Comparison of ENCODE assay signal across 8 cellular contexts in genomic region chr6:43510827-43511163, GRCh38. TPM values are rescaled to one million over a fixed set of nuclear protein-coding genes. Genes with fewer than 3 reads are reported as not detected.
DNase-seq lines count a peak whose midpoint lies in the region; ATAC-seq and TF ChIP-seq lines count a peak whose summit lies in the region.

No MANE protein-coding gene starts in this region.

- in situ Hi-C loops in mammary epithelial cell (cut with MboI; ENCODE audit: low sequenced_read_pairs in 2 of 2) = no loop called here

- BruUV-seq in mammary epithelial cell (replicated peaks; lab: Mats Ljungman, UMichigan) = no TSS peak

- peaks cover 33% of the 10 kb centered on the region for H3K4me1 Mint-ChIP-seq in activated CD8-positive, alpha-beta memory T cell treated with anti-CD3 and anti-CD28 coated beads, Interleukin-2, amount 10 ng/mL, durations not matched to agents 7 days and 5 days
- peaks cover 11% of the 10 kb centered on the region for H3K4me1 Mint-ChIP-seq in type B pancreatic cell (ENCODE audit: unreplicated experiment)

- no peak for TF ChIP-seq CTCF in mammary epithelial cell (conservative IDR thresholded peaks at IDR 0.05 in 1 of 2, IDR thresholded peaks at IDR 0.05 in 1 of 2; ENCODE audit: extremely low read depth in 1 of 2, insufficient read depth in 1 of 2, low read depth in 1 of 2, low read length in 2 of 2)
- no peak for TF ChIP-seq CTCF in lower lobe of right lung (IDR thresholded peaks at IDR 0.05)
- TF ChIP-seq CTCF in type B pancreatic cell (conservative IDR thresholded peaks at IDR 0.05) = no peak

- H3K9ac ChIP-seq in mammary epithelial cell (ENCODE audit: insufficient read depth, low read length) = peak overlapping the region; percentile 9

- peak overlapping the region; percentile 89 for H3K4me2 ChIP-seq in mammary epithelial cell (ENCODE audit: insufficient read depth, low read depth, low read length)

- peaks cover 20% of the 10 kb centered on the region for H3K4me1 ChIP-seq in mammary epithelial cell (ENCODE audit: insufficient read depth, low read length)
- peaks cover 42% of the 10 kb centered on the region for H3K4me1 ChIP-seq in lower lobe of right lung

- H3K36me3 Mint-ChIP-seq in activated CD8-positive, alpha-beta memory T cell treated with anti-CD3 and anti-CD28 coated beads, Interleukin-2, amount 10 ng/mL, durations not matched to agents 7 days and 5 days = peaks cover 29% of the 10 kb centered on the region
- H3K36me3 Mint-ChIP-seq in type B pancreatic cell = peaks cover 21% of the 10 kb centered on the region

- H3K27me3 ChIP-seq in mammary epithelial cell (ENCODE audit: insufficient read depth, low read length) (no peaks in the 10 kb centered on the region), lower lobe of right lung (ENCODE audit: low read depth) (peaks cover 17% of the 10 kb centered on the region)

- peaks cover 18% of the 10 kb centered on the region for H3K27me3 Mint-ChIP-seq in activated CD8-positive, alpha-beta memory T cell treated with anti-CD3 and anti-CD28 coated beads, Interleukin-2, amount 10 ng/mL, durations not matched to agents 7 days and 5 days
- peaks cover 19% of the 10 kb centered on the region for H3K27me3 Mint-ChIP-seq in type B pancreatic cell

- no peaks in the 10 kb centered on the region for H3K9me3 Mint-ChIP-seq in activated CD8-positive, alpha-beta memory T cell treated with anti-CD3 and anti-CD28 coated beads, Interleukin-2, amount 10 ng/mL, durations not matched to agents 7 days and 5 days (ENCODE audit: low read depth)
- no peaks in the 10 kb centered on the region for H3K9me3 Mint-ChIP-seq in type B pancreatic cell

- CTCF ChIA-PET in activated CD8-positive, alpha-beta memory T cell treated with anti-CD3 and anti-CD28 coated beads, Interleukin-2, amount 10 ng/mL, durations not matched to agents 7 days and 5 days (lab: Charles Lee) = no interaction called here
- CTCF ChIA-PET in mammary epithelial cell (lab: Charles Lee; ENCODE audit: low non-redundant PET) = no interaction called here

- H3K9me3 ChIP-seq in mammary epithelial cell (replicated peaks; ENCODE audit: insufficient read depth, low read length) = no peaks in the 10 kb centered on the region
- no peaks in the 10 kb centered on the region for H3K9me3 ChIP-seq in lower lobe of right lung

- ATAC-seq in activated CD8-positive, alpha-beta memory T cell treated with anti-CD3 and anti-CD28 coated beads, Interleukin-2, amount 10 ng/mL, durations not matched to agents 7 days and 5 days = no peak
- ATAC-seq in lower lobe of right lung = peak; percentile 6 to 18
- no peak for ATAC-seq in HG02588 (IDR thresholded peaks at IDR 0.05; ENCODE audit: unreplicated experiment)

- H3K27ac Mint-ChIP-seq in activated CD8-positive, alpha-beta memory T cell treated with anti-CD3 and anti-CD28 coated beads, Interleukin-2, amount 10 ng/mL, durations not matched to agents 7 days and 5 days = no peak overlapping the region
- H3K27ac Mint-ChIP-seq in type B pancreatic cell = no peak overlapping the region

- dilution Hi-C loops in mammary epithelial cell (cut with HindIII; ENCODE audit: low sequenced_read_pairs) = no loop called here

- peak overlapping the region; percentile 78 for H2AFZ ChIP-seq in mammary epithelial cell (ENCODE audit: low read depth, low read length)

- WGBS in mammary epithelial cell (ENCODE audit: low coverage, missing lambda C conversion rate) = 77% methylated on average over 10 of the region's 10 CpGs

- no peak for DNase-seq in activated CD8-positive, alpha-beta memory T cell treated with anti-CD3 and anti-CD28 coated beads, Interleukin-2, amount 10 ng/mL, durations not matched to agents 7 days and 5 days
- no peak for DNase-seq in activated CD8-positive, alpha-beta memory T cell treated with anti-CD3 and anti-CD28 coated beads for 24 hours
- no peak for DNase-seq in mammary epithelial cell
- no peak for DNase-seq in lower lobe of right lung
- DNase-seq in type B pancreatic cell (ENCODE audit: extremely low spot score, unreplicated experiment) = no peak
- DNase-seq in GOT3 (lab: John Stamatoyannopoulos, UW) = no peak
- no peak for DNase-seq in HuH-7.5 (ENCODE audit: low spot score)

- peak overlapping the region in 1 of 3 experiments; percentile 76 for H3K4me3 ChIP-seq in mammary epithelial cell (replicated peaks in 1 of 3; ENCODE audit: insufficient read depth in 1 of 3, low read depth in 2 of 3, low read length in 3 of 3)
- H3K4me3 ChIP-seq in lower lobe of right lung = peak overlapping the region; percentile 83

- H3K36me3 ChIP-seq in mammary epithelial cell (ENCODE audit: insufficient read depth, low read length) = peaks cover 16% of the 10 kb centered on the region
- peaks cover 52% of the 10 kb centered on the region for H3K36me3 ChIP-seq in lower lobe of right lung

- peak overlapping the region; percentile 56 for H3K4me3 Mint-ChIP-seq in activated CD8-positive, alpha-beta memory T cell treated with anti-CD3 and anti-CD28 coated beads, Interleukin-2, amount 10 ng/mL, durations not matched to agents 7 days and 5 days
- H3K4me3 Mint-ChIP-seq in type B pancreatic cell = peak overlapping the region; percentile 85

- intact Hi-C loops in mammary epithelial cell (cut with micrococcal nuclease) (loop anchor here (10.0 kb wide), 1 partner anchor 564 kb away; no protein-coding TSS in a partner anchor), lower lobe of right lung (cut with DNase I) (no loop called here)

- H3K79me2 ChIP-seq in mammary epithelial cell (ENCODE audit: insufficient read depth, low read length) = peaks cover 23% of the 10 kb centered on the region

- no peak overlapping the region for H3K27ac ChIP-seq in mammary epithelial cell (ENCODE audit: insufficient read depth, low read depth, low read length)
- H3K27ac ChIP-seq in lower lobe of right lung = peak overlapping the region; percentile 56

- H4K20me1 ChIP-seq in mammary epithelial cell (ENCODE audit: insufficient read depth, low read length) = no peaks in the 10 kb centered on the region

RNA-seq across cellular contexts. Expression of gene LRRC73, which starts 0.6 kb away (rescaled TPM):
- under 1 TPM in 1 of 2 experiments, not detected in 1; 0.09 TPM for total RNA-seq in activated CD8-positive, alpha-beta memory T cell treated with anti-CD3 and anti-CD28 coated beads, Interleukin-2, amount 10 ng/mL, durations not matched to agents 7 days and 5 days
- total RNA-seq in mammary epithelial cell (1 to 10 TPM in 1 of 2 donors, under 1 TPM in 1; 0.83 to 1.6 TPM), lower lobe of right lung (1.6 TPM), type B pancreatic cell (ENCODE audit: low replicate concordance) (1.5 and 2.9 TPM in 2 replicates)
- 0.75 TPM for polyA plus RNA-seq in mammary epithelial cell
- not detected for polyA minus RNA-seq in mammary epithelial cell

RNA-seq across cellular contexts. Expression of gene YIPF3, which starts 5.9 kb away (rescaled TPM):
- 10 to 100 TPM; 50.9 to 56.3 TPM for total RNA-seq in activated CD8-positive, alpha-beta memory T cell treated with anti-CD3 and anti-CD28 coated beads, Interleukin-2, amount 10 ng/mL, durations not matched to agents 7 days and 5 days
- total RNA-seq in mammary epithelial cell (10 to 100 TPM; 71.2 to 83.8 TPM), lower lobe of right lung (103 TPM), type B pancreatic cell (ENCODE audit: low replicate concordance) (122 and 135 TPM in 2 replicates)
- 112 TPM for polyA plus RNA-seq in mammary epithelial cell
- 104 TPM for polyA minus RNA-seq in mammary epithelial cell

RNA-seq across cellular contexts. Expression of gene POLR1C, which starts 6.1 kb away (rescaled TPM):
- total RNA-seq in activated CD8-positive, alpha-beta memory T cell treated with anti-CD3 and anti-CD28 coated beads, Interleukin-2, amount 10 ng/mL, durations not matched to agents 7 days and 5 days = 10 to 100 TPM; 30.8 to 48.2 TPM
- total RNA-seq in mammary epithelial cell (10 to 100 TPM; 28.2 to 50.5 TPM), lower lobe of right lung (26.1 TPM), type B pancreatic cell (ENCODE audit: low replicate concordance) (57.4 and 60.8 TPM in 2 replicates)
- polyA plus RNA-seq in mammary epithelial cell = 63.6 TPM
- polyA minus RNA-seq in mammary epithelial cell = 200 TPM

RNA-seq across cellular contexts. Expression of gene TJAP1, which starts 33.4 kb away (rescaled TPM):
- 10 to 100 TPM; 41.1 to 41.8 TPM for total RNA-seq in activated CD8-positive, alpha-beta memory T cell treated with anti-CD3 and anti-CD28 coated beads, Interleukin-2, amount 10 ng/mL, durations not matched to agents 7 days and 5 days
- total RNA-seq in mammary epithelial cell (10 to 100 TPM; 26.8 to 80.5 TPM), lower lobe of right lung (34.3 TPM), type B pancreatic cell (ENCODE audit: low replicate concordance) (34.7 and 44.5 TPM in 2 replicates)
- polyA plus RNA-seq in mammary epithelial cell = 34.1 TPM
- 37.0 TPM for polyA minus RNA-seq in mammary epithelial cell

RNA-seq across cellular contexts. Expression of gene DLK2, which starts 55.4 kb away (rescaled TPM):
- not detected for total RNA-seq in activated CD8-positive, alpha-beta memory T cell treated with anti-CD3 and anti-CD28 coated beads, Interleukin-2, amount 10 ng/mL, durations not matched to agents 7 days and 5 days
- total RNA-seq in mammary epithelial cell (10 to 100 TPM; 45.2 to 49.9 TPM), lower lobe of right lung (0.53 TPM), type B pancreatic cell (ENCODE audit: low replicate concordance) (3.3 and 3.4 TPM in 2 replicates)
- 53.9 TPM for polyA plus RNA-seq in mammary epithelial cell
- 51.4 TPM for polyA minus RNA-seq in mammary epithelial cell

Comparison
In these comparisons a context has a peak if more than half of its experiments do, and no peak if none do; other contexts are left out.
1. ATAC-seq: peak in lower lobe of right lung (2 of 2); none in activated CD8-positive, alpha-beta memory T cell treated with anti-CD3 and anti-CD28 coated beads, Interleukin-2, amount 10 ng/mL, durations not matched to agents 7 days and 5 days (single experiment) and HG02588 (single experiment).